ENCODE assay signal across 1 cellular context in the genomic region with DNA sequence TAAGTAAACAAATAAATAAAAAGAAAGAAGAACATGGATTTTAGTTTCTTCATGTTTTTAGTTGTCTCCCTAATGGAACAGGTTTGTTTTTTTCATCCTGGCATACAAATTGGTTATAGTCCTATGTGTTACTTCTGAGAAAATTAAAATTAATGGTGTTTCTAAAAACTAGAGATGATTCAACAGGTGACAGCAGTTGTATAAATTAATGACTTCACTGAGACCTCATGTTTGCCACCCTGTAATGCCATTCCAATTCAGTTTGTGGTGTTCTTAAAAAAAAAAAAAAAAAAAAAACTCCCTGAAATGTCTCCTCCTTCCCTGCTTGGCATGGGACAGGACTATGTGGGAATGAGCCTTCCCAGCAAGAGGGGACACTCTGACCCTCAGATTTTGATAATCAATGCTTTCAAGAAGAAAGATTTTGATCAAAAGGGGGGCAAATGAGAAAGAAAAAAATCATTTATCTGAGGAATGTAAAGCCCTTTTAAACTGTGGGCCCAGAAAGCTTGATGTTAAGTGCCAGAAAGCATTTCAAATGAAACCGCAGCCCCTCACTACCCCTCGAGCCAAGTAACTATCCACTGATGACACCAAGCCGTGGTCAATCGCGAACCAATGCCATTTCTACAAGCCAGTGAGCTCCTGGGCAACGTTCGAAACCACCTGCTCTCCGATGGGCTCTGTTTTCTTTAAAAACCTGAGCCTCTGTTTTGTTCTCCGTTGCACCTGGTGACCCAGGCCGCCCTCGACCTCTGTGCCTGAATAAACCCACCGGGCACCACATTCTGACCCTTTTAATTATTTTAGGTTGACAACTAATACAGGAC.
TF ChIP-seq lines count a peak whose summit lies in the region.

No MANE protein-coding gene starts in this region.

TF ChIP-seq in GM23338, 12 proteins besides CTCF, POLR2A, EP300 and RAD21 (continued from another document):
- TF ChIP-seq, protein P1, sequence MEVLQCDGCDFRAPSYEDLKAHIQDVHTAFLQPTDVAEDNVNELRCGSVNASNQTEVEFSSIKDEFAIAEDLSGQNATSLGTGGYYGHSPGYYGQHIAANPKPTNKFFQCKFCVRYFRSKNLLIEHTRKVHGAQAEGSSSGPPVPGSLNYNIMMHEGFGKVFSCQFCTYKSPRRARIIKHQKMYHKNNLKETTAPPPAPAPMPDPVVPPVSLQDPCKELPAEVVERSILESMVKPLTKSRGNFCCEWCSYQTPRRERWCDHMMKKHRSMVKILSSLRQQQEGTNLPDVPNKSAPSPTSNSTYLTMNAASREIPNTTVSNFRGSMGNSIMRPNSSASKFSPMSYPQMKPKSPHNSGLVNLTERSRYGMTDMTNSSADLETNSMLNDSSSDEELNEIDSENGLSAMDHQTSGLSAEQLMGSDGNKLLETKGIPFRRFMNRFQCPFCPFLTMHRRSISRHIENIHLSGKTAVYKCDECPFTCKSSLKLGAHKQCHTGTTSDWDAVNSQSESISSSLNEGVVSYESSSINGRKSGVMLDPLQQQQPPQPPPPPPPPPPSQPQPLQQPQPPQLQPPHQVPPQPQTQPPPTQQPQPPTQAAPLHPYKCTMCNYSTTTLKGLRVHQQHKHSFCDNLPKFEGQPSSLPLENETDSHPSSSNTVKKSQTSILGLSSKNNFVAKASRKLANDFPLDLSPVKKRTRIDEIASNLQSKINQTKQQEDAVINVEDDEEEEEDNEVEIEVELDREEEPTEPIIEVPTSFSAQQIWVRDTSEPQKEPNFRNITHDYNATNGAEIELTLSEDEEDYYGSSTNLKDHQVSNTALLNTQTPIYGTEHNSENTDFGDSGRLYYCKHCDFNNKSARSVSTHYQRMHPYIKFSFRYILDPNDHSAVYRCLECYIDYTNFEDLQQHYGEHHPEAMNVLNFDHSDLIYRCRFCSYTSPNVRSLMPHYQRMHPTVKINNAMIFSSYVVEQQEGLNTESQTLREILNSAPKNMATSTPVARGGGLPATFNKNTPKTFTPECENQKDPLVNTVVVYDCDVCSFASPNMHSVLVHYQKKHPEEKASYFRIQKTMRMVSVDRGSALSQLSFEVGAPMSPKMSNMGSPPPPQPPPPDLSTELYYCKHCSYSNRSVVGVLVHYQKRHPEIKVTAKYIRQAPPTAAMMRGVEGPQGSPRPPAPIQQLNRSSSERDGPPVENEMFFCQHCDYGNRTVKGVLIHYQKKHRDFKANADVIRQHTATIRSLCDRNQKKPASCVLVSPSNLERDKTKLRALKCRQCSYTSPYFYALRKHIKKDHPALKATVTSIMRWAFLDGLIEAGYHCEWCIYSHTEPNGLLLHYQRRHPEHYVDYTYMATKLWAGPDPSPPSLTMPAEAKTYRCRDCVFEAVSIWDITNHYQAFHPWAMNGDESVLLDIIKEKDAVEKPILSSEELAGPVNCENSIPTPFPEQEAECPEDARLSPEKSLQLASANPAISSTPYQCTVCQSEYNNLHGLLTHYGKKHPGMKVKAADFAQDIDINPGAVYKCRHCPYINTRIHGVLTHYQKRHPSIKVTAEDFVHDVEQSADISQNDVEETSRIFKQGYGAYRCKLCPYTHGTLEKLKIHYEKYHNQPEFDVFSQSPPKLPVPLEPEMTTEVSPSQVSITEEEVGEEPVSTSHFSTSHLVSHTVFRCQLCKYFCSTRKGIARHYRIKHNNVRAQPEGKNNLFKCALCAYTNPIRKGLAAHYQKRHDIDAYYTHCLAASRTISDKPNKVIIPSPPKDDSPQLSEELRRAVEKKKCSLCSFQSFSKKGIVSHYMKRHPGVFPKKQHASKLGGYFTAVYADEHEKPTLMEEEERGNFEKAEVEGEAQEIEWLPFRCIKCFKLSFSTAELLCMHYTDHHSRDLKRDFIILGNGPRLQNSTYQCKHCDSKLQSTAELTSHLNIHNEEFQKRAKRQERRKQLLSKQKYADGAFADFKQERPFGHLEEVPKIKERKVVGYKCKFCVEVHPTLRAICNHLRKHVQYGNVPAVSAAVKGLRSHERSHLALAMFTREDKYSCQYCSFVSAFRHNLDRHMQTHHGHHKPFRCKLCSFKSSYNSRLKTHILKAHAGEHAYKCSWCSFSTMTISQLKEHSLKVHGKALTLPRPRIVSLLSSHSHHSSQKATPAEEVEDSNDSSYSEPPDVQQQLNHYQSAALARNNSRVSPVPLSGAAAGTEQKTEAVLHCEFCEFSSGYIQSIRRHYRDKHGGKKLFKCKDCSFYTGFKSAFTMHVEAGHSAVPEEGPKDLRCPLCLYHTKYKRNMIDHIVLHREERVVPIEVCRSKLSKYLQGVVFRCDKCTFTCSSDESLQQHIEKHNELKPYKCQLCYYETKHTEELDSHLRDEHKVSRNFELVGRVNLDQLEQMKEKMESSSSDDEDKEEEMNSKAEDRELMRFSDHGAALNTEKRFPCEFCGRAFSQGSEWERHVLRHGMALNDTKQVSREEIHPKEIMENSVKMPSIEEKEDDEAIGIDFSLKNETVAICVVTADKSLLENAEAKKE (CRISPR knock-in tag; IDR thresholded peaks at IDR 0.05): no peak
- TF ChIP-seq, protein P2, sequence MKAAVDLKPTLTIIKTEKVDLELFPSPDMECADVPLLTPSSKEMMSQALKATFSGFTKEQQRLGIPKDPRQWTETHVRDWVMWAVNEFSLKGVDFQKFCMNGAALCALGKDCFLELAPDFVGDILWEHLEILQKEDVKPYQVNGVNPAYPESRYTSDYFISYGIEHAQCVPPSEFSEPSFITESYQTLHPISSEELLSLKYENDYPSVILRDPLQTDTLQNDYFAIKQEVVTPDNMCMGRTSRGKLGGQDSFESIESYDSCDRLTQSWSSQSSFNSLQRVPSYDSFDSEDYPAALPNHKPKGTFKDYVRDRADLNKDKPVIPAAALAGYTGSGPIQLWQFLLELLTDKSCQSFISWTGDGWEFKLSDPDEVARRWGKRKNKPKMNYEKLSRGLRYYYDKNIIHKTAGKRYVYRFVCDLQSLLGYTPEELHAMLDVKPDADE (IDR thresholded peaks at IDR 0.05): no peak
- TF ChIP-seq EZH2 (IDR thresholded peaks at IDR 0.05; ENCODE audit: low read depth, unreplicated experiment) (no peak), NANOG (IDR thresholded peaks at IDR 0.05; ENCODE audit: borderline replicate concordance) (no peak), ZNF114 (CRISPR knock-in tag; IDR thresholded peaks at IDR 0.05) (no peak), CREB1 (CRISPR knock-in tag; IDR thresholded peaks at IDR 0.05; ENCODE audit: low read depth) (no peak), ZNF331 (CRISPR knock-in tag; IDR thresholded peaks at IDR 0.05; ENCODE audit: low read depth) (no peak), EZH2phosphoT487 (IDR thresholded peaks at IDR 0.05; ENCODE audit: unreplicated experiment) (no peak), STAT1 (IDR thresholded peaks at IDR 0.05; ENCODE audit: unreplicated experiment) (no peak)
TF ChIP-seq in GM23338: peak in this region for 0.
